ENCODE assay signal across 1 cellular context in genomic region chr13:114110091-114110829, GRCh38.
TF ChIP-seq lines count a peak whose summit lies in the region.

No MANE protein-coding gene starts in this region.

TF ChIP-seq in HepG2, 621 proteins besides CTCF, POLR2A, EP300 and RAD21 (continued from another document):
- TF ChIP-seq, protein P1, sequence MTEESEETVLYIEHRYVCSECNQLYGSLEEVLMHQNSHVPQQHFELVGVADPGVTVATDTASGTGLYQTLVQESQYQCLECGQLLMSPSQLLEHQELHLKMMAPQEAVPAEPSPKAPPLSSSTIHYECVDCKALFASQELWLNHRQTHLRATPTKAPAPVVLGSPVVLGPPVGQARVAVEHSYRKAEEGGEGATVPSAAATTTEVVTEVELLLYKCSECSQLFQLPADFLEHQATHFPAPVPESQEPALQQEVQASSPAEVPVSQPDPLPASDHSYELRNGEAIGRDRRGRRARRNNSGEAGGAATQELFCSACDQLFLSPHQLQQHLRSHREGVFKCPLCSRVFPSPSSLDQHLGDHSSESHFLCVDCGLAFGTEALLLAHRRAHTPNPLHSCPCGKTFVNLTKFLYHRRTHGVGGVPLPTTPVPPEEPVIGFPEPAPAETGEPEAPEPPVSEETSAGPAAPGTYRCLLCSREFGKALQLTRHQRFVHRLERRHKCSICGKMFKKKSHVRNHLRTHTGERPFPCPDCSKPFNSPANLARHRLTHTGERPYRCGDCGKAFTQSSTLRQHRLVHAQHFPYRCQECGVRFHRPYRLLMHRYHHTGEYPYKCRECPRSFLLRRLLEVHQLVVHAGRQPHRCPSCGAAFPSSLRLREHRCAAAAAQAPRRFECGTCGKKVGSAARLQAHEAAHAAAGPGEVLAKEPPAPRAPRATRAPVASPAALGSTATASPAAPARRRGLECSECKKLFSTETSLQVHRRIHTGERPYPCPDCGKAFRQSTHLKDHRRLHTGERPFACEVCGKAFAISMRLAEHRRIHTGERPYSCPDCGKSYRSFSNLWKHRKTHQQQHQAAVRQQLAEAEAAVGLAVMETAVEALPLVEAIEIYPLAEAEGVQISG (CRISPR knock-in tag; IDR thresholded peaks at IDR 0.05): no peak
- TF ChIP-seq ZBTB33 (CRISPR knock-in tag; IDR thresholded peaks at IDR 0.05) (peak; percentile 46; the same call in 1 of the 2 replicates), CBFB (CRISPR knock-in tag; IDR thresholded peaks at IDR 0.05) (no peak)
